Comparison of ENCODE assay signal across 22 cellular contexts in genomic region chr12:3717283-3717974, GRCh38.
"Had no signal": no experiment of that assay in that cellular context is flagged by ENCODE, and none has a peak within 500 bp of the region (broad histone marks: within the 10 kb centered on the region; RNA-seq: fewer than 3 reads in every experiment).

No MANE protein-coding gene starts in this region.

- H3K9me3 ChIP-seq: adrenal gland, ascending aorta, left ventricle myocardium inferior, testis had no signal

- H3K27me3 ChIP-seq: adrenal gland, ascending aorta, brain microvascular endothelial cell, testis had no signal

- H3K4me3 ChIP-seq: adrenal gland, ascending aorta, left ventricle myocardium inferior, testis had no signal

- H3K4me1 ChIP-seq: adrenal gland, ascending aorta, left ventricle myocardium inferior, testis had no signal

- DNase-seq: activated CD4-positive, alpha-beta T cell treated with anti-CD3 and anti-CD28 coated beads, Interleukin-2, amount 10 ng/mL, durations not matched to agents 7 days and 5 days; activated CD8-positive, alpha-beta T cell treated with anti-CD3 and anti-CD28 coated beads for 36 hours; activated gamma-delta T cell treated with Interleukin-2 at 50 U/mL for 16 hours; activated T-cell treated with anti-CD3 and anti-CD28 coated beads, Interleukin-2, amount 50 U/mL, for 1 hour; adrenal gland; brain microvascular endothelial cell; caudate nucleus; dermis blood vessel endothelial cell; effector memory CD4-positive, alpha-beta T cell; foreskin melanocyte; immature natural killer cell; kidney glomerular epithelial cell; left ventricle myocardium inferior; nephron progenitor cell; occipital lobe; posterior cingulate gyrus; stimulated activated CD4-positive, alpha-beta T cell treated with anti-CD3 and anti-CD28 coated beads, Interleukin-4, amount 100 ng/mL, for 1 hour; stimulated activated naive CD4-positive, alpha-beta T cell; testis had no signal

- H3K36me3 ChIP-seq: adrenal gland, ascending aorta, brain microvascular endothelial cell, left ventricle myocardium inferior had no signal

- ATAC-seq: activated CD4-positive, CD25-positive, alpha-beta regulatory T cell treated with anti-CD3 and anti-CD28 coated beads, Interleukin-2, amount 50 U/mL, for 24 hours; activated CD8-positive, alpha-beta T cell treated with anti-CD3 and anti-CD28 coated beads for 36 hours; sciatic nerve had no signal

- H3K27ac ChIP-seq: adrenal gland, ascending aorta, brain microvascular endothelial cell, left ventricle myocardium inferior, testis had no signal
